In the genomic region with DNA sequence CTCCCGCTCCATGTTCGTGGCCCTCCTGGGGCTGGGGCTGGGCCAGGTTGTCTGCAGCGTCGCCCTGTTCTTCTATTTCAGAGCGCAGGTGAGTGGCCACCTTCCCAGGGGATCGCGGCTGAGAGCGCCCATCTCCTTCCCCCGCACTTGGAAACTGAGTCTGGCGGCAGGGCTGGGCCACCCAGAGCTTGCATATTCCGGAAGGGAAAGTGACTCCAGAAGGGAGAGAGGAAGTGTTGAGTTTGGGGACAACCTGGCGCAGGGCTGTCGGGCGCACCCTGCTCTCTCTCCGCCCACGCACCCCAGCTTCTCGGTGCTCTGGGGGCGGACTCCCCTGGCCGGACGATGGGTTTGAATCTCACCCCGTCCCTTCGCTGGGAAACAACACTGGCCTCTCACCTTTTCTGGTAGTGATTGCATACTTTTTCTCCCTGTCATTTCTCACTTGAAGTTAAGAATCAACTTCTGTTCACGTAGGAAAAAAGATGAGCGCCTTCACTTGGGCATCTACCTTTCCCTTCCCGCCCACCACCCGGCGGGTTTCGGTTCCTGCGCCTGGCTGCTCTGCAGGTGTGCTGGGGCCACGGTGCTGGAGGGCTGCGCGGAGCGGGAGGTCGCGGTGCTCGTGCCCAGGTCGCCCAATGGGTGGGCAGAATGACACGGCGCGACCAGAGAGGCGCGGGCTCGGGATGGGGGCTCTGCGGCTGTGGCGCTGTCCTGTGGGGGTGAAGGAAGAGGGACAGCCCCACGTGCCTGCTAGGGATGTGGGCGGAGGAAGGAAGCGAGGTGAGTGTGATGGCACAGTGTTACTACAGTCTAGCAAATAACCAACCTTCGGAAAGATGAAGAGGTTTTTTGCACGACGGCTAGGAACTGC, we compare ENCODE assay signal across 8 cellular contexts. TPM values are rescaled to one million over a fixed set of nuclear protein-coding genes. Genes with fewer than 3 reads are reported as not detected.
A peak's percentile ranks its signal among the peaks of the same experiment; 100 is the strongest.
DNase-seq lines count a peak whose midpoint lies in the region; ATAC-seq and TF ChIP-seq lines count a peak whose summit lies in the region.

No MANE protein-coding gene starts in this region.

- H3K36me3 ChIP-seq in GM06990 (ENCODE audit: control insufficient read depth, insufficient read depth, low read length) (no peaks in the 10 kb centered on the region), OCI-LY3 (replicated peaks; ENCODE audit: low read depth, low read length) (no peaks in the 10 kb centered on the region), ascending aorta (no peaks in the 10 kb centered on the region)

- H3K36me3 Mint-ChIP-seq in mesothelial cell of epicardium: peaks cover 5% of the 10 kb centered on the region

- peaks cover 23% of the 10 kb centered on the region for H3K9me3 Mint-ChIP-seq in mesothelial cell of epicardium

- no peaks in the 10 kb centered on the region for H3K27me3 ChIP-seq in GM06990 (replicated peaks; ENCODE audit: control insufficient read depth, insufficient read depth, low read length)
- H3K27me3 ChIP-seq in OCI-LY3 (ENCODE audit: low read depth, low read length): peaks cover 36% of the 10 kb centered on the region
- H3K27me3 ChIP-seq in ascending aorta: no peaks in the 10 kb centered on the region

- no peaks in the 10 kb centered on the region for H3K79me2 ChIP-seq in OCI-LY3 (ENCODE audit: low read length)

- H3K27me3 Mint-ChIP-seq in mesothelial cell of epicardium (ENCODE audit: low read depth): peaks cover 49% of the 10 kb centered on the region

- peaks cover 7% of the 10 kb centered on the region for H3K4me1 Mint-ChIP-seq in mesothelial cell of epicardium

- DNase-seq in GM06990 (ENCODE audit: extremely low read depth, insufficient read length) (peak; percentile 89), ascending aorta (ENCODE audit: low spot score in 2 of 2) (no peak), mesothelial cell of epicardium (ENCODE audit: low spot score in 2 of 2, unreplicated experiment in 2 of 2) (no peak), NCI-H2227 (lab: John Stamatoyannopoulos, UW; ENCODE audit: unreplicated experiment) (no peak), Kasumi-1 (lab: John Stamatoyannopoulos, UW) (no peak)
- peak; percentile 72 for DNase-seq in stimulated activated naive CD8-positive, alpha-beta T cell treated with anti-CD3 and anti-CD28 coated beads, Interleukin-15, Interleukin-2, amounts not matched to agents 100 U/mL and 50 U/mL, for 24 hours

- peak overlapping the region; percentile 68; the same call in 1 of the 2 replicates for H2AFZ ChIP-seq in OCI-LY3 (ENCODE audit: low read depth, low read length)

- peaks cover 8% of the 10 kb centered on the region for H3K9me3 ChIP-seq in OCI-LY3 (ENCODE audit: insufficient read depth, low read length)
- no peaks in the 10 kb centered on the region for H3K9me3 ChIP-seq in ascending aorta

- H3K4me3 ChIP-seq in GM06990 (replicated peaks; ENCODE audit: low read depth, low read length): peak overlapping the region; percentile 73
- peak overlapping the region; percentile 74 for H3K4me3 ChIP-seq in OCI-LY3 (ENCODE audit: low read length)
- H3K4me3 ChIP-seq in ascending aorta: peak overlapping the region; percentile 39 to 42

- H3K4me3 Mint-ChIP-seq in mesothelial cell of epicardium: peak overlapping the region; percentile 58

- H3K27ac Mint-ChIP-seq in mesothelial cell of epicardium: no peak overlapping the region

- TF ChIP-seq CTCF in GM06990 (IDR thresholded peaks at IDR 0.05; ENCODE audit: insufficient read depth, low read length, poor library complexity, severe bottlenecking) (no peak), OCI-LY3 (IDR thresholded peaks at IDR 0.05; ENCODE audit: low read depth, low read length) (no peak), ascending aorta (IDR thresholded peaks at IDR 0.05) (no peak), mesothelial cell of epicardium (IDR thresholded peaks at IDR 0.05; ENCODE audit: unreplicated experiment) (no peak)

- H3K9ac ChIP-seq in OCI-LY3 (ENCODE audit: low read length): peak overlapping the region; percentile 8; the same call in 1 of the 2 replicates

- intact Hi-C loops in ascending aorta (cut with DNase I): no loop called here

- peak; percentile 60 for ATAC-seq in GM21515 (IDR thresholded peaks at IDR 0.05; ENCODE audit: unreplicated experiment)
- peak; percentile 89 for ATAC-seq in stimulated activated naive CD8-positive, alpha-beta T cell treated with anti-CD3 and anti-CD28 coated beads, Interleukin-15, Interleukin-2, amounts not matched to agents 100 U/mL and 50 U/mL, for 24 hours

- peak overlapping the region; percentile 88 for H3K4me2 ChIP-seq in OCI-LY3 (ENCODE audit: low read length)

- H4K20me1 ChIP-seq in OCI-LY3 (ENCODE audit: insufficient read depth, low read length): no peaks in the 10 kb centered on the region

- H3K4me1 ChIP-seq in OCI-LY3 (ENCODE audit: low read length) (peaks cover 16% of the 10 kb centered on the region), ascending aorta (no peaks in the 10 kb centered on the region)

- no peak overlapping the region for H3K27ac ChIP-seq in OCI-LY3 (ENCODE audit: low read length)
- no peak overlapping the region for H3K27ac ChIP-seq in ascending aorta

RNA-seq across cellular contexts. Expression of gene TNFSF11, which starts 0.7 kb away (rescaled TPM):
- total RNA-seq in ascending aorta: not detected
- 0.20 TPM in 1 of 3 replicates, not detected in the others for total RNA-seq in mesothelial cell of epicardium

Comparison
In these comparisons a context has a peak if more than half of its experiments do, and no peak if none do; other contexts are left out.
1. DNase-seq: peak in GM06990 (single experiment) and stimulated activated naive CD8-positive, alpha-beta T cell treated with anti-CD3 and anti-CD28 coated beads, Interleukin-15, Interleukin-2, amounts not matched to agents 100 U/mL and 50 U/mL, for 24 hours (single experiment); none in ascending aorta (0 of 2), mesothelial cell of epicardium (0 of 2), NCI-H2227 (single experiment) and Kasumi-1 (0 of 2).
2. Peak in every context shown above with its lines, with median percentiles within 50 percentile points of each other: H3K4me3 ChIP-seq.